ENCODE assay signal across 1 cellular context in the genomic region with DNA sequence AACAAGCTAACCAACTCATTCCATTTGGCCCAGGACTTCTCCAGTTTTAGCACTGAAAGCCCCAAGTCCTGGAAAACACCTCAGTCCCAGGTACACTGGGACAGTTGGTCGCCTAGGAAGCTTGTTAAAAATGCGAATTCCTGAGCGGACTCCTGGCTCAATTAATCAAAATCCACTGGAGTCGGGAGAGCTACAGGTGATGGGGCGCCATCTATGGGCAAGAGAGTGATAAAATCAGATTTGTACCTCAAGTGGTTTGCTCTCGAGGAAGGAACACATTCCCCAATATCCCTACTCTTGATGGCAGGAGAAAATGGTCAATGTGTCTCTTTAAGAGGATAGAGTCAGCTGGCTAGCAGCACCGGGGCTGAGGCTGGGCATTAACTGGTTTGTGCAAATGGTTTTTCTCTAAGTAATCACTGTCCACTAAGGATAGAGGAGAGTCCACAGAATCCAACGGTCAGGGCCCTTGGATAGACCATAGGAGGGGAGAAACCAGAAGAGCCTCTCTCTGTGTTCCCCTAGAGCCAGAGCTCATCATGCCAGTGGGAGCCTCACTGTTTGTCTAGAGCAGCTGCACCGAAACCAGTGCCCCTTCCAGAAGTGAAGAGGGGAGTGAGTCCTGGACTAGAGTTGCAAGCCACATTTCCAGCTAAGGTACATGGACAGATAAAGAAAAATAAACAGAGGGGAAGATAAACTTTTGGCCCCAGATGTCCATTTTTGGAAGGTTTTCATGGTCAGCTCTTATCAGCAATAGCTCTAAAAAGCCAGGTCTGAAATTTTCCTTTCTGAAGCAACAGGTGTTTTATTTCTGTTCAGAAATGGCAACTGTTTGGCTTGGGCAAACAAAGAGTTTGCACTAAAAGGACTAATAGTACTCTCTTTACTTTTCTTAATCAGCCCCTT.
A peak's percentile ranks its signal among the peaks of the same experiment; 100 is the strongest.
TF ChIP-seq lines count a peak whose summit lies in the region.

No MANE protein-coding gene starts in this region.

TF ChIP-seq in HepG2, 621 proteins besides CTCF, POLR2A, EP300 and RAD21 (continued from another document and continues in another):
- TF ChIP-seq ZNF609 (CRISPR knock-in tag; IDR thresholded peaks at IDR 0.05; ENCODE audit: borderline replicate concordance), result peak; percentile 87
- TF ChIP-seq TSC22D2 (CRISPR knock-in tag; IDR thresholded peaks at IDR 0.05; ENCODE audit: borderline replicate concordance), result no peak
- TF ChIP-seq CAMTA2 (CRISPR knock-in tag; IDR thresholded peaks at IDR 0.05; ENCODE audit: borderline replicate concordance), result no peak
- TF ChIP-seq CBX2 (IDR thresholded peaks at IDR 0.05; ENCODE audit: low read depth, low read length), result no peak
- TF ChIP-seq CBX2 (CRISPR knock-in tag; IDR thresholded peaks at IDR 0.05; ENCODE audit: low read depth), result no peak
- no peak for TF ChIP-seq ZNF10 (CRISPR knock-in tag; IDR thresholded peaks at IDR 0.05; ENCODE audit: borderline replicate concordance, low read depth)
- peak; percentile 77 for TF ChIP-seq ISL2 (CRISPR knock-in tag; IDR thresholded peaks at IDR 0.05)
- no peak for TF ChIP-seq SUZ12 (IDR thresholded peaks at IDR 0.05; ENCODE audit: low read depth, low read length)
- TF ChIP-seq NR2F2 (IDR thresholded peaks at IDR 0.05; ENCODE audit: borderline replicate concordance, low read depth), result peak; percentile 79
- TF ChIP-seq ZNF367 (CRISPR knock-in tag; IDR thresholded peaks at IDR 0.05; ENCODE audit: borderline replicate concordance), result no peak
- TF ChIP-seq, protein P1, sequence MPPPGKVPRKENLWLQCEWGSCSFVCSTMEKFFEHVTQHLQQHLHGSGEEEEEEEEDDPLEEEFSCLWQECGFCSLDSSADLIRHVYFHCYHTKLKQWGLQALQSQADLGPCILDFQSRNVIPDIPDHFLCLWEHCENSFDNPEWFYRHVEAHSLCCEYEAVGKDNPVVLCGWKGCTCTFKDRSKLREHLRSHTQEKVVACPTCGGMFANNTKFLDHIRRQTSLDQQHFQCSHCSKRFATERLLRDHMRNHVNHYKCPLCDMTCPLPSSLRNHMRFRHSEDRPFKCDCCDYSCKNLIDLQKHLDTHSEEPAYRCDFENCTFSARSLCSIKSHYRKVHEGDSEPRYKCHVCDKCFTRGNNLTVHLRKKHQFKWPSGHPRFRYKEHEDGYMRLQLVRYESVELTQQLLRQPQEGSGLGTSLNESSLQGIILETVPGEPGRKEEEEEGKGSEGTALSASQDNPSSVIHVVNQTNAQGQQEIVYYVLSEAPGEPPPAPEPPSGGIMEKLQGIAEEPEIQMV (CRISPR knock-in tag; IDR thresholded peaks at IDR 0.05; ENCODE audit: low read depth), result no peak
- TF ChIP-seq, protein P2, sequence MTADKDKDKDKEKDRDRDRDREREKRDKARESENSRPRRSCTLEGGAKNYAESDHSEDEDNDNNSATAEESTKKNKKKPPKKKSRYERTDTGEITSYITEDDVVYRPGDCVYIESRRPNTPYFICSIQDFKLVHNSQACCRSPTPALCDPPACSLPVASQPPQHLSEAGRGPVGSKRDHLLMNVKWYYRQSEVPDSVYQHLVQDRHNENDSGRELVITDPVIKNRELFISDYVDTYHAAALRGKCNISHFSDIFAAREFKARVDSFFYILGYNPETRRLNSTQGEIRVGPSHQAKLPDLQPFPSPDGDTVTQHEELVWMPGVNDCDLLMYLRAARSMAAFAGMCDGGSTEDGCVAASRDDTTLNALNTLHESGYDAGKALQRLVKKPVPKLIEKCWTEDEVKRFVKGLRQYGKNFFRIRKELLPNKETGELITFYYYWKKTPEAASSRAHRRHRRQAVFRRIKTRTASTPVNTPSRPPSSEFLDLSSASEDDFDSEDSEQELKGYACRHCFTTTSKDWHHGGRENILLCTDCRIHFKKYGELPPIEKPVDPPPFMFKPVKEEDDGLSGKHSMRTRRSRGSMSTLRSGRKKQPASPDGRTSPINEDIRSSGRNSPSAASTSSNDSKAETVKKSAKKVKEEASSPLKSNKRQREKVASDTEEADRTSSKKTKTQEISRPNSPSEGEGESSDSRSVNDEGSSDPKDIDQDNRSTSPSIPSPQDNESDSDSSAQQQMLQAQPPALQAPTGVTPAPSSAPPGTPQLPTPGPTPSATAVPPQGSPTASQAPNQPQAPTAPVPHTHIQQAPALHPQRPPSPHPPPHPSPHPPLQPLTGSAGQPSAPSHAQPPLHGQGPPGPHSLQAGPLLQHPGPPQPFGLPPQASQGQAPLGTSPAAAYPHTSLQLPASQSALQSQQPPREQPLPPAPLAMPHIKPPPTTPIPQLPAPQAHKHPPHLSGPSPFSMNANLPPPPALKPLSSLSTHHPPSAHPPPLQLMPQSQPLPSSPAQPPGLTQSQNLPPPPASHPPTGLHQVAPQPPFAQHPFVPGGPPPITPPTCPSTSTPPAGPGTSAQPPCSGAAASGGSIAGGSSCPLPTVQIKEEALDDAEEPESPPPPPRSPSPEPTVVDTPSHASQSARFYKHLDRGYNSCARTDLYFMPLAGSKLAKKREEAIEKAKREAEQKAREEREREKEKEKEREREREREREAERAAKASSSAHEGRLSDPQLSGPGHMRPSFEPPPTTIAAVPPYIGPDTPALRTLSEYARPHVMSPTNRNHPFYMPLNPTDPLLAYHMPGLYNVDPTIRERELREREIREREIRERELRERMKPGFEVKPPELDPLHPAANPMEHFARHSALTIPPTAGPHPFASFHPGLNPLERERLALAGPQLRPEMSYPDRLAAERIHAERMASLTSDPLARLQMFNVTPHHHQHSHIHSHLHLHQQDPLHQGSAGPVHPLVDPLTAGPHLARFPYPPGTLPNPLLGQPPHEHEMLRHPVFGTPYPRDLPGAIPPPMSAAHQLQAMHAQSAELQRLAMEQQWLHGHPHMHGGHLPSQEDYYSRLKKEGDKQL (CRISPR knock-in tag; IDR thresholded peaks at IDR 0.05; ENCODE audit: low read depth), result peak; percentile 55; the same call in 1 of the 2 replicates
- TF ChIP-seq ZNF678 (CRISPR knock-in tag; IDR thresholded peaks at IDR 0.05), result no peak
- no peak for TF ChIP-seq ZNF235 (CRISPR knock-in tag; IDR thresholded peaks at IDR 0.05; ENCODE audit: borderline replicate concordance)
- TF ChIP-seq ZNF136 (CRISPR knock-in tag; IDR thresholded peaks at IDR 0.05; ENCODE audit: low read depth), result no peak
- no peak for TF ChIP-seq BRF2 (CRISPR knock-in tag; IDR thresholded peaks at IDR 0.05)
- TF ChIP-seq STAG1 (CRISPR knock-in tag; IDR thresholded peaks at IDR 0.05), result peak; percentile 63
- TF ChIP-seq, protein P3, sequence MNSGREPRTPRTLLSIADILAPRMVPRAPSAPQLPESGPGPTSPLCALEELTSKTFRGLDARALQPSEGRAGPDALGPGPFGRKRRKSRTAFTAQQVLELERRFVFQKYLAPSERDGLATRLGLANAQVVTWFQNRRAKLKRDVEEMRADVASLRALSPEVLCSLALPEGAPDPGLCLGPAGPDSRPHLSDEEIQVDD (CRISPR knock-in tag; IDR thresholded peaks at IDR 0.05; ENCODE audit: borderline replicate concordance), result no peak
- TF ChIP-seq NR2F6 (IDR thresholded peaks at IDR 0.05), result peak; percentile 77
- TF ChIP-seq NR2F6 (CRISPR knock-in tag; IDR thresholded peaks at IDR 0.05), result no peak
- no peak for TF ChIP-seq SIN3A (IDR thresholded peaks at IDR 0.05; ENCODE audit: borderline replicate concordance, low read depth, low read length)
- no peak for TF ChIP-seq FOSL2 (CRISPR knock-in tag; IDR thresholded peaks at IDR 0.05)
- TF ChIP-seq AKAP8 (CRISPR knock-in tag; IDR thresholded peaks at IDR 0.05), result no peak
- TF ChIP-seq SNAPC5 (CRISPR knock-in tag; IDR thresholded peaks at IDR 0.05; ENCODE audit: borderline replicate concordance), result no peak
- no peak for TF ChIP-seq ZC3H13 (CRISPR knock-in tag; IDR thresholded peaks at IDR 0.05)
- TF ChIP-seq NFE2L1 (CRISPR knock-in tag; IDR thresholded peaks at IDR 0.05; ENCODE audit: borderline replicate concordance), result no peak
- TF ChIP-seq HNF4A (CRISPR knock-in tag; IDR thresholded peaks at IDR 0.05), result peak; percentile 8; the same call in 1 of the 2 replicates
- no peak for TF ChIP-seq ZNF138 (CRISPR knock-in tag; IDR thresholded peaks at IDR 0.05; ENCODE audit: low read depth)
- TF ChIP-seq ZNF230 (CRISPR knock-in tag; IDR thresholded peaks at IDR 0.05), result no peak
- no peak for TF ChIP-seq ZNF546 (CRISPR knock-in tag; conservative IDR thresholded peaks at IDR 0.05)
- TF ChIP-seq PREB (CRISPR knock-in tag; IDR thresholded peaks at IDR 0.05), result no peak
- TF ChIP-seq HNRNPUL1 (IDR thresholded peaks at IDR 0.05; ENCODE audit: low read depth, low read length), result no peak
- no peak for TF ChIP-seq ZNF350 (CRISPR knock-in tag; IDR thresholded peaks at IDR 0.05; ENCODE audit: borderline replicate concordance, low read depth)
- TF ChIP-seq ADNP (CRISPR knock-in tag; IDR thresholded peaks at IDR 0.05), result no peak
- TF ChIP-seq HNRNPK (IDR thresholded peaks at IDR 0.05; ENCODE audit: low read depth, low read length, poor library complexity, severe bottlenecking), result no peak
- TF ChIP-seq ZNF737 (CRISPR knock-in tag; IDR thresholded peaks at IDR 0.05; ENCODE audit: borderline replicate concordance), result no peak
- no peak for TF ChIP-seq MXD1 (CRISPR knock-in tag; IDR thresholded peaks at IDR 0.05)
- TF ChIP-seq TCF7L2 (IDR thresholded peaks at IDR 0.05; ENCODE audit: low read depth, low read length), result 0 out of 2 replicates have a peak, but pooled peaks have one; percentile 23
- TF ChIP-seq TBX2 (CRISPR knock-in tag; IDR thresholded peaks at IDR 0.05; ENCODE audit: borderline replicate concordance), result peak; percentile 49; the same call in 1 of the 2 replicates
- no peak for TF ChIP-seq ZBTB7B (CRISPR knock-in tag; IDR thresholded peaks at IDR 0.05)
- TF ChIP-seq CHD2 (IDR thresholded peaks at IDR 0.05; ENCODE audit: low read depth, low read length), result no peak
- peak; percentile 73; the same call in 1 of the 2 replicates for TF ChIP-seq MEF2D (CRISPR knock-in tag; IDR thresholded peaks at IDR 0.05)
- TF ChIP-seq, protein P4, sequence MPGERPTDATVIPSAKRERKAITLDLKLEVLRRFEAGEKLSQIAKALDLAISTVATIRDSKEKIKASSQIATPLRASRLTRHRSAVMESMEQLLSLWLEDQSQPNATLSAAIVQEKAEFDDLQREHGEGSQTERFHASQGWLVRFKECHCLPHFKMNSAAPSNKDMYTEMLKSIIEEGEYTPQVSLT (CRISPR knock-in tag; IDR thresholded peaks at IDR 0.05; ENCODE audit: borderline replicate concordance, low read depth), result no peak
- TF ChIP-seq, protein P5, sequence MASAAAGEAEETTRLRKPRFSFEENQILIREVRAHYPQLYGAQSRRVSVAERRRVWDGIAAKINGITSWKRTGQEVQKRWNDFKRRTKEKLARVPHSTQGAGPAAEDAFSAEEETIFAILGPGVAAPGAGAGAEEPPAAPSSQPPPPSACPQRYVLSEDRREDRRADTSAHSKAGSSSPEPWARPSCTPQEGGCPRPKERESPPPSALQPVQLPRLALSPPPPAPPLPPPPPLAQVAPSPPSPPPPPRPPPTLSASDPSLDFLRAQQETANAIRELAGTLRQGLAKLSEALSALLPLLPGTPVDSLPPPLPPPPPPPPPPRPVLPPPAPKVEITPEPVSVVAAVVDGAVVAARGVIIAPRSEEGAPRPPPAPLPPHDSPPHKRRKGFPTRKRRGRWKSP (CRISPR knock-in tag; IDR thresholded peaks at IDR 0.05), result no peak
